10 cellular contexts compared by ENCODE assay signal in the genomic region with DNA sequence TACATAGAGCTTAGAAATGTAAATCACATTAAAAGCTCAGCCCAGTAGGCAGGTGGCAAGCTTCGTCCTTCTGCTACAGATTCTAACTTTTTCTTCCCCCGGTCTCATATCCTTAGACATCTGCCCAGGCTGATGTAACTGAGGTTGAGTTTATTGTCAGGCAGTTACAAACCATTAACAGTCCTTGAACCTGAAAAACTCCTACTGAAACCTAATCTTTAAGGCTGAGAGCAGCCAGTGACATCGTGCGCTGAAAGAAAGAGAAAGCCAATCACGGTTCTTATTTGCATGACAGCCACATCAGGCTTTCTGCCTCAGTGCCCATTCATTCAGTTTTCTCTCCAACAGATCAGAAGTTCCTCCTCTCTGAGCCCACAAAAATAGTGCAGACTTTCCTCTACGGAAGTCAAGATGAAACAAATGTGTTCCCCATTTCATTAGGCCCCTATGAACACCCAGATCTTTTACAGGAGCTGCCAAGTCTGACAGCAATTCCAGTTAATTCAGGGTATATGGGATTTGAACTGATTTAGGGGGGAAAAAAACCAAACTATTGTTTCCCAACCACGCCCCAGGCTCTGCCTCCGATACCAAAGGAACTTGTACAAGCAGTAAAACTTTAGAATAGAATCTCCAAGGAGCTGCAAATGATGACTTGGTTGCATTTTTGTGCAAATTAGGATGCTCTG. TPM values are rescaled to one million over a fixed set of nuclear protein-coding genes. Genes with fewer than 3 reads are reported as not detected.
DNase-seq lines count a peak whose midpoint lies in the region; ATAC-seq and TF ChIP-seq lines count a peak whose summit lies in the region.
"Had no signal": no experiment of that assay in that cellular context is flagged by ENCODE, and none has a peak within 500 bp of the region (broad histone marks: within the 10 kb centered on the region; RNA-seq: fewer than 3 reads in every experiment).

Gene NHSL1, minus strand, starts transcription at position 192 of the 689 bp plus-strand sequence. CDS start 204 bp downstream, outside the sequence.

- H3K27me3 ChIP-seq in DOHH2 (ENCODE audit: control insufficient read depth, low read length) (0 out of 2 replicates have a peak, but pooled peaks cover 2% of the 10 kb centered on the region), IMR-90 (ENCODE audit: control insufficient read depth, insufficient read depth, low read length) (no peaks in the 10 kb centered on the region), lower lobe of right lung (ENCODE audit: low read depth) (no peaks in the 10 kb centered on the region)

- no peaks in the 10 kb centered on the region for H3K36me3 ChIP-seq in DOHH2 (ENCODE audit: control insufficient read depth, low read length)
- H3K36me3 ChIP-seq in IMR-90 (ENCODE audit: control insufficient read depth, insufficient read depth, low read length) = peaks cover 2% of the 10 kb centered on the region; the same call in 1 of the 2 replicates
- peaks cover 13% of the 10 kb centered on the region for H3K36me3 ChIP-seq in lower lobe of right lung

- in situ Hi-C loops in IMR-90 (cut with MboI; ENCODE audit: low sequenced_read_pairs) = no loop called here

- no peak within 1 kb of the TSS for H3K18ac ChIP-seq in IMR-90 (ENCODE audit: low read depth, low read length)

- intact Hi-C loops in IMR-90 (cut with micrococcal nuclease) = no loop called here
- intact Hi-C loops in lower lobe of right lung (cut with DNase I) = no loop called here

- no peak within 1 kb of the TSS for H3K56ac ChIP-seq in IMR-90 (ENCODE audit: extremely low read depth, insufficient read depth, low read length)

- H4K91ac ChIP-seq in IMR-90 (ENCODE audit: insufficient read depth, low read depth, low read length) = no peak within 1 kb of the TSS

- H2BK120ac ChIP-seq in IMR-90 (ENCODE audit: low read depth, low read length) = no peak within 1 kb of the TSS

- H3K9me3 ChIP-seq in DOHH2 (ENCODE audit: control insufficient read depth, insufficient read depth, low read length) (no peaks in the 10 kb centered on the region), IMR-90 (ENCODE audit: control insufficient read depth, insufficient read depth, low read length) (no peaks in the 10 kb centered on the region), lower lobe of right lung (no peaks in the 10 kb centered on the region)
- H3K9me3 ChIP-seq: psoas muscle had no signal

- no peaks in the 10 kb centered on the region for H3K9me2 ChIP-seq in DOHH2 (replicated peaks; ENCODE audit: control insufficient read depth, low read length)

- TF ChIP-seq POLR2A in IMR-90 (IDR thresholded peaks at IDR 0.05; ENCODE audit: low read depth, low read length) = no peak

- H2AK5ac ChIP-seq in IMR-90 (ENCODE audit: low read depth, low read length) = no peak within 1 kb of the TSS

- ATAC-seq in GM21529 (IDR thresholded peaks at IDR 0.05; ENCODE audit: unreplicated experiment) = peak; percentile 99
- ATAC-seq in IMR-90 (ENCODE audit: low read depth) = peak; percentile 54
- peak; percentile 34 to 43 for ATAC-seq in lower lobe of right lung

- no peak within 1 kb of the TSS for H2BK20ac ChIP-seq in IMR-90 (ENCODE audit: low read depth, low read length)

- H2AFZ ChIP-seq in IMR-90 (replicated peaks; ENCODE audit: low read length, poor library complexity) = no peak within 1 kb of the TSS

- no peaks in the 10 kb centered on the region for H3K9me1 ChIP-seq in IMR-90 (ENCODE audit: insufficient read depth, low read length)

- peak; percentile 26 for DNase-seq in IMR-90
- no peak for DNase-seq in chondrocyte (ENCODE audit: low spot score)
- no peak for DNase-seq in lower lobe of right lung
- DNase-seq in stimulated activated naive CD4-positive, alpha-beta T cell treated with Interleukin-2 at 50 U/mL for 16 hours (lab: John Stamatoyannopoulos, UW) = no peak
- DNase-seq in OCI-M2 (lab: John Stamatoyannopoulos, UW; ENCODE audit: unreplicated experiment) = no peak
- DNase-seq in effector CD4-positive, alpha-beta T cell = no peak
- DNase-seq: psoas muscle had no signal

- POLR2A ChIA-PET in IMR-90 (lab: Charles Lee; ENCODE audit: unreplicated experiment) = no interaction called here

- H4K5ac ChIP-seq in IMR-90 (ENCODE audit: low read depth, low read length) = no peak within 1 kb of the TSS

- no peak within 1 kb of the TSS for H2BK5ac ChIP-seq in IMR-90 (ENCODE audit: low read depth, low read length, poor library complexity, severe bottlenecking)

- H3K79me2 ChIP-seq in DOHH2 (ENCODE audit: control insufficient read depth, low read length) = no peaks in the 10 kb centered on the region

- H3K79me1 ChIP-seq in IMR-90 (ENCODE audit: low read depth in 1 of 2, low read length in 2 of 2) = peaks cover 23 to 31% of the 10 kb centered on the region in 2 experiments

- TF ChIP-seq RAD21 in IMR-90 (IDR thresholded peaks at IDR 0.05; ENCODE audit: low read length) = no peak

- peak within 1 kb of the TSS; percentile 26; the same call in 1 of the 2 replicates for H3K9ac ChIP-seq in IMR-90 (ENCODE audit: low read depth, low read length)
- H3K9ac ChIP-seq: KMS-11 had no signal

- H3K36me3 Mint-ChIP-seq in chondrocyte (ENCODE audit: low read depth) = no peaks in the 10 kb centered on the region

- TF ChIP-seq CTCF in DOHH2 (IDR thresholded peaks at IDR 0.05; ENCODE audit: low read depth, low read length, poor library complexity, severe bottlenecking) (no peak), IMR-90 (conservative IDR thresholded peaks at IDR 0.05; ENCODE audit: low read depth, low read length) (no peak), chondrocyte (IDR thresholded peaks at IDR 0.05) (no peak), lower lobe of right lung (IDR thresholded peaks at IDR 0.05) (no peak)

- no peak within 1 kb of the TSS for H3K23ac ChIP-seq in IMR-90 (ENCODE audit: low read depth, low read length)

- peak within 1 kb of the TSS; percentile 24 for H3K27ac Mint-ChIP-seq in chondrocyte (ENCODE audit: unreplicated experiment)

- H3K4me1 ChIP-seq in DOHH2 (ENCODE audit: control insufficient read depth, low read length) (peaks cover 36% of the 10 kb centered on the region), IMR-90 (ENCODE audit: control insufficient read depth, insufficient read depth, low read length) (peaks cover 5% of the 10 kb centered on the region; the same call in 1 of the 2 replicates), lower lobe of right lung (peaks cover 19% of the 10 kb centered on the region)
- H3K4me1 ChIP-seq: psoas muscle had no signal

- H3K27me3 Mint-ChIP-seq in chondrocyte (ENCODE audit: low read depth) = no peaks in the 10 kb centered on the region

- dilution Hi-C loops in IMR-90 (cut with HindIII; ENCODE audit: low sequenced_read_pairs, unreplicated experiment) = no loop called here

- no peak within 1 kb of the TSS for H3K4ac ChIP-seq in IMR-90 (ENCODE audit: low read depth, low read length)

- H3K27ac ChIP-seq in DOHH2 (ENCODE audit: low read depth, low read length) (peak within 1 kb of the TSS; percentile 81), IMR-90 (ENCODE audit: insufficient read depth, low read length) (no peak within 1 kb of the TSS), lower lobe of right lung (no peak within 1 kb of the TSS)
- H3K27ac ChIP-seq: KMS-11, psoas muscle had no signal

- no peaks in the 10 kb centered on the region for H4K20me1 ChIP-seq in DOHH2 (ENCODE audit: control insufficient read depth, insufficient read depth, low read depth, low read length)
- no peaks in the 10 kb centered on the region; the same call in 1 of the 2 replicates for H4K20me1 ChIP-seq in IMR-90 (ENCODE audit: insufficient read depth, low read length)

- peak within 1 kb of the TSS; percentile 78 for H3K4me2 ChIP-seq in DOHH2 (ENCODE audit: low read length)
- H3K4me2 ChIP-seq in IMR-90 (ENCODE audit: low read depth, low read length) = peak within 1 kb of the TSS; percentile 36; the same call in 1 of the 2 replicates
- H3K4me2 ChIP-seq: KMS-11 had no signal

- no peak within 1 kb of the TSS; a peak in 1 of 4 replicates for H4K8ac ChIP-seq in IMR-90 (ENCODE audit: low read depth in 2 of 2, low read length in 2 of 2)

- CTCF ChIA-PET in IMR-90 (lab: Yijun Ruan, JAX) = interaction anchor here (1.1 to 1.7 kb wide), 2 partner anchors 9 to 10 kb away, joined by 3 to 11 read pairs; no protein-coding TSS in a partner anchor

- H3K4me3 ChIP-seq in DOHH2 (ENCODE audit: low read length) (peak within 1 kb of the TSS; percentile 70), IMR-90 (ENCODE audit: insufficient read depth, low read depth, low read length) (no peak within 1 kb of the TSS), lower lobe of right lung (no peak within 1 kb of the TSS)
- H3K4me3 ChIP-seq: psoas muscle had no signal

- no peak within 1 kb of the TSS for H2AK9ac ChIP-seq in IMR-90 (replicated peaks; ENCODE audit: low read depth, low read length, poor library complexity)

- H3K4me3 Mint-ChIP-seq in chondrocyte (ENCODE audit: unreplicated experiment) = no peak within 1 kb of the TSS

- H3K14ac ChIP-seq in IMR-90 (replicated peaks; ENCODE audit: low read depth, low read length) = no peak within 1 kb of the TSS; the same call in 1 of the 2 replicates

- no CpG with 5 or more reads among the region's 8 CpGs for WGBS in IMR-90 (ENCODE audit: extremely low coverage in 2 of 2, insufficient read length in 1 of 2), 2 experiments

- no TSS peak for BruUV-seq in IMR-90 (replicated peaks; lab: Mats Ljungman, UMichigan)

- H2BK15ac ChIP-seq in IMR-90 (ENCODE audit: low read depth, low read length) = no peak within 1 kb of the TSS

- peaks cover 35% of the 10 kb centered on the region for H3K4me1 Mint-ChIP-seq in chondrocyte (ENCODE audit: low read depth)

- no peaks in the 10 kb centered on the region for H3K9me3 Mint-ChIP-seq in chondrocyte (ENCODE audit: low read depth)

- H3F3A ChIP-seq in DOHH2 (ENCODE audit: control insufficient read depth, insufficient read depth) = peaks cover 5% of the 10 kb centered on the region; the same call in 1 of the 2 replicates

TF ChIP-seq in IMR-90, 13 proteins besides CTCF, POLR2A, EP300 and RAD21 (continues in another document):
- TF ChIP-seq MXI1 (IDR thresholded peaks at IDR 0.05; ENCODE audit: borderline replicate concordance, low read depth, low read length) (no peak), ELK1 (IDR thresholded peaks at IDR 0.05; ENCODE audit: borderline replicate concordance, low read depth, low read length) (no peak), MAFK (IDR thresholded peaks at IDR 0.05; ENCODE audit: low read depth, low read length) (no peak), FOS (IDR thresholded peaks at IDR 0.05; ENCODE audit: low read depth, low read length) (no peak)

RNA-seq across cellular contexts. Expression of gene NHSL1, which starts in this region (rescaled TPM):
- 6.9 and 7.2 TPM in 2 replicates for total RNA-seq in IMR-90 (2012; rRNA removed)
- 5.6 and 6.0 TPM in 2 replicates for polyA plus RNA-seq in IMR-90 (2012; rRNA removed)
- polyA plus RNA-seq in IMR-90 (2012; cell fraction: cytosol; rRNA removed) = 1.7 and 2.4 TPM in 2 replicates
- 3.7 and 6.6 TPM in 2 replicates for polyA plus RNA-seq in IMR-90 (2012; cell fraction: nucleus; rRNA removed; ENCODE audit: low replicate concordance)
- 17.2 to 23.7 TPM (median 23.4 TPM) in 3 replicates for total RNA-seq in chondrocyte
- total RNA-seq in lower lobe of right lung = 63.7 TPM

Comparison
In these comparisons a context has a peak if more than half of its experiments do, and no peak if none do; other contexts are left out.
1. ATAC-seq: peak in every context shown above with its lines; median percentile 99 in GM21529; 54 in IMR-90; 38 in lower lobe of right lung.